In genomic region chr1:239140968-239141367, GRCh38 we compare ENCODE assay signal across 30 cellular contexts.
"Had no signal": no experiment of that assay in that cellular context is flagged by ENCODE, and none has a peak within 500 bp of the region (broad histone marks: within the 10 kb centered on the region; RNA-seq: fewer than 3 reads in every experiment).

No MANE protein-coding gene starts in this region.

- ATAC-seq: Panc1 had no signal

- H3K36me3 ChIP-seq: MG63, SJSA1 had no signal

- H3K9me2 ChIP-seq: SK-N-SH had no signal

- H3K27me3 ChIP-seq: SJSA1 had no signal

- H2AFZ ChIP-seq: PC-9 had no signal

- H3K4me3 ChIP-seq: MG63, PC-9, SJSA1 had no signal

- H3K27ac ChIP-seq: PC-9, SJSA1 had no signal

- H3K9ac ChIP-seq: SK-N-SH had no signal

- FAIRE-seq: RCC 7860 had no signal

- DNase-seq: Kasumi-1, KG1, MG63, MV-4-11, NCI-H1092, NCI-H1105, NCI-H1417 treated with DMSO at 0.1 percent for 48 hours, NCI-H1436 treated with DMSO at 0.1 percent for 48 hours, NCI-H1694 treated with DMSO at 0.1 percent for 48 hours, NCI-H187 treated with DMSO at 0.1 percent for 48 hours, NCI-H2029, NCI-H2081, NCI-H2171 treated with DMSO at 0.1 percent for 48 hours, NCI-H2227 treated with DMSO at 0.1 percent for 48 hours, NCI-H446 treated with DMSO at 0.1 percent for 48 hours, NCI-H510A, NCI-H524, NCI-H526, NCI-H69, NCI-H748 treated with DMSO at 0.1 percent for 48 hours, NCI-H82, PC-9, Right ventricle myocardium superior, SHP77 treated with DMSO at 0.1 percent for 48 hours, SK-N-SH, SW 1271, T-helper 1 cell had no signal

- H3K4me1 ChIP-seq: SJSA1 had no signal

- H3K9me3 ChIP-seq: MG63, SK-N-SH had no signal

- H3K4me2 ChIP-seq: PC-9, SK-N-SH had no signal
